In genomic region chr10:93015722-93016121, GRCh38 we compare ENCODE assay signal across 33 cellular contexts. TPM values are rescaled to one million over a fixed set of nuclear protein-coding genes. Genes with fewer than 3 reads are reported as not detected.
"Had no signal": no experiment of that assay in that cellular context is flagged by ENCODE, and none has a peak within 500 bp of the region (broad histone marks: within the 10 kb centered on the region; RNA-seq: fewer than 3 reads in every experiment).

No MANE protein-coding gene starts in this region.

- H3K4me3 Mint-ChIP-seq: natural killer cell; nephron; neural progenitor cell; stimulated activated memory B cell treated with anti-CD40 and anti-IgM and Interleukin-4, amounts not matched to agents 10 μg/mL and 1 μg/mL and 100 μg/mL, for 72 hours; stimulated activated naive CD8-positive, alpha-beta T cell treated with anti-CD3 and anti-CD28 coated beads, Interleukin-15, amount 100 ng/mL, for 72 hours had no signal

- H3K27me3 ChIP-seq: neural progenitor cell, ovary, spleen, thyroid gland, tibial nerve, upper lobe of left lung, vagina had no signal

- H3K4me1 ChIP-seq: neural progenitor cell, parathyroid adenoma, psoas muscle, spleen, thyroid gland, tibial nerve, upper lobe of left lung, vagina had no signal

- H3K4me3 ChIP-seq: neural progenitor cell, ovary, psoas muscle, skin epidermis, smooth muscle cell, spleen, thoracic aorta, thyroid gland, tibial nerve, upper lobe of left lung, vagina had no signal

- H3K27me3 Mint-ChIP-seq: progenitor cell of endocrine pancreas; stimulated activated memory B cell treated with anti-CD40 and anti-IgM and Interleukin-4, amounts not matched to agents 10 μg/mL and 1 μg/mL and 100 μg/mL, for 72 hours; stimulated activated naive CD8-positive, alpha-beta T cell treated with anti-CD3 and anti-CD28 coated beads, Interleukin-15, amount 100 ng/mL, for 72 hours had no signal

- DNase-seq: natural killer cell; occipital lobe; ovary; posterior cingulate gyrus; psoas muscle; right cardiac atrium; spleen; stimulated activated CD4-positive, alpha-beta T cell treated with anti-CD3 and anti-CD28 coated beads, Interleukin-12 subunit alpha, Interleukin-12 subunit beta, amount 100 ng/mL, for 4 hours; stimulated activated CD4-positive, alpha-beta T cell treated with anti-CD3 and anti-CD28 coated beads, Interleukin-1b, Interleukin-23, amount 100 ng/mL, for 48 hours; stimulated activated CD4-positive, alpha-beta T cell treated with anti-CD3 and anti-CD28 coated beads, Interleukin-4, amount 100 ng/mL, for 1 hour; stimulated activated CD4-positive, alpha-beta T cell treated with anti-CD3 and anti-CD28 coated beads, Interleukin-4, amount 100 ng/mL, for 4 hours; stimulated activated CD8-positive, alpha-beta memory T cell treated with anti-CD3 and anti-CD28 coated beads, Interleukin-4, amount 100 ng/mL, for 48 hours; stimulated activated naive CD4-positive, alpha-beta T cell; stimulated activated naive CD8-positive, alpha-beta T cell treated with anti-CD3 and anti-CD28 coated beads, Interleukin-15, amount 100 ng/mL, for 72 hours; stimulated activated naive CD8-positive, alpha-beta T cell treated with anti-CD3 and anti-CD28 coated beads, Interleukin-15, Interleukin-2, amounts not matched to agents 100 U/mL and 50 U/mL, for 24 hours; substantia nigra; thyroid gland; trophoblast cell; upper lobe of left lung had no signal

- FAIRE-seq: urothelium cell line had no signal

- H3K27ac Mint-ChIP-seq: natural killer cell; nephron; neural progenitor cell; progenitor cell of endocrine pancreas; stimulated activated memory B cell treated with anti-CD40 and anti-IgM and Interleukin-4, amounts not matched to agents 10 μg/mL and 1 μg/mL and 100 μg/mL, for 72 hours; stimulated activated naive CD8-positive, alpha-beta T cell treated with anti-CD3 and anti-CD28 coated beads, Interleukin-15, amount 100 ng/mL, for 72 hours had no signal

- H3K36me3 ChIP-seq: neural progenitor cell, ovary, thoracic aorta, thyroid gland, vagina had no signal

- H3K9me3 ChIP-seq: ovary, psoas muscle, spleen, thoracic aorta, thyroid gland, tibial nerve, upper lobe of left lung, vagina had no signal

- ATAC-seq: natural killer cell; psoas muscle; right cardiac atrium; sciatic nerve; stimulated activated memory B cell treated with anti-CD40 and anti-IgM and Interleukin-4, amounts not matched to agents 10 μg/mL and 1 μg/mL and 100 μg/mL, for 72 hours; stimulated activated naive CD8-positive, alpha-beta T cell treated with anti-CD3 and anti-CD28 coated beads, Interleukin-15, amount 100 ng/mL, for 72 hours; stimulated activated naive CD8-positive, alpha-beta T cell treated with anti-CD3 and anti-CD28 coated beads, Interleukin-15, Interleukin-2, amounts not matched to agents 100 U/mL and 50 U/mL, for 24 hours had no signal

- H3K27ac ChIP-seq: neural progenitor cell, ovary, parathyroid adenoma, psoas muscle, skin epidermis, spleen, thoracic aorta, thyroid gland, tibial nerve, upper lobe of left lung, vagina had no signal

- H3K4me1 Mint-ChIP-seq: natural killer cell; nephron; neural progenitor cell; stimulated activated memory B cell treated with anti-CD40 and anti-IgM and Interleukin-4, amounts not matched to agents 10 μg/mL and 1 μg/mL and 100 μg/mL, for 72 hours; stimulated activated naive CD8-positive, alpha-beta T cell treated with anti-CD3 and anti-CD28 coated beads, Interleukin-15, amount 100 ng/mL, for 72 hours had no signal

- H3K9me3 Mint-ChIP-seq: natural killer cell; nephron; neural progenitor cell; stimulated activated memory B cell treated with anti-CD40 and anti-IgM and Interleukin-4, amounts not matched to agents 10 μg/mL and 1 μg/mL and 100 μg/mL, for 72 hours; stimulated activated naive CD8-positive, alpha-beta T cell treated with anti-CD3 and anti-CD28 coated beads, Interleukin-15, amount 100 ng/mL, for 72 hours had no signal

RNA-seq across cellular contexts. Expression of gene CYP26C1, which starts 44.9 kb away (rescaled TPM):
- total RNA-seq: vagina had no signal

RNA-seq across cellular contexts. Expression of gene CYP26A1, which starts 58.0 kb away (rescaled TPM):
- total RNA-seq: natural killer cell, osteoblast, psoas muscle, right cardiac atrium, sciatic nerve, smooth muscle cell, thoracic aorta, thyroid gland, tibial nerve, upper lobe of left lung, ureter, vagina had no signal
